Comparison of ENCODE assay signal across 8 cellular contexts in genomic region chr22:32474635-32475427, GRCh38. TPM values are rescaled to one million over a fixed set of nuclear protein-coding genes. Genes with fewer than 3 reads are reported as not detected.
DNase-seq lines count a peak whose midpoint lies in the region; ATAC-seq and TF ChIP-seq lines count a peak whose summit lies in the region.

Gene FBXO7, plus strand, starts transcription at chr22:32474811. Its CDS starts 192 bp downstream, at chr22:32475003.

- peak; percentile 91 for TF ChIP-seq POLR2A in transverse colon (IDR thresholded peaks at IDR 0.05)

- H3K27me3 ChIP-seq in adipocyte (replicated peaks; ENCODE audit: control insufficient read depth, insufficient read depth, low read length) = no peaks in the 10 kb centered on the region
- no peaks in the 10 kb centered on the region for H3K27me3 ChIP-seq in transverse colon

- H3K9ac ChIP-seq in adipocyte (ENCODE audit: low read length) = peak within 1 kb of the TSS; percentile 98

- DNase-seq in NCI-H1417 (lab: John Stamatoyannopoulos, UW) = peak; percentile 83 to 92 (median 89)
- peak; percentile 80 for DNase-seq in T follicular helper cell (ENCODE audit: low read depth)
- peak; percentile 98 for DNase-seq in adipocyte (ENCODE audit: low read depth)
- peak; percentile 94 for DNase-seq in cardiac septum (ENCODE audit: low spot score)
- peak; percentile 83 for DNase-seq in pons (ENCODE audit: low spot score)
- peak; percentile 93 for DNase-seq in transverse colon

- WGBS in transverse colon (ENCODE audit: low coverage in 1 of 2), 2 donors = 1% methylated on average over 71 of the region's 90 CpGs; no CpG with 5 or more reads in 1 of the 2 donors

- TF ChIP-seq CTCF in GM12872 (IDR thresholded peaks at IDR 0.05; ENCODE audit: insufficient read depth, low read depth, low read length) (peak; percentile 33), transverse colon (IDR thresholded peaks at IDR 0.05) (peak in 4 of 5 experiments; percentile 17 to 53 (median 36))

- peak; percentile 83 for ATAC-seq in HG02642 (IDR thresholded peaks at IDR 0.05; ENCODE audit: poor library complexity, unreplicated experiment)

- no peaks in the 10 kb centered on the region for H3K9me3 ChIP-seq in adipocyte (ENCODE audit: control insufficient read depth, low read length)
- H3K9me3 ChIP-seq in transverse colon = no peaks in the 10 kb centered on the region

- TF ChIP-seq EP300 in transverse colon (IDR thresholded peaks at IDR 0.05; ENCODE audit: low read depth) = no peak

- peak within 1 kb of the TSS; percentile 97 to 100 (median 98) for H3K27ac ChIP-seq in transverse colon

- H3K36me3 ChIP-seq in adipocyte (ENCODE audit: control insufficient read depth, insufficient read depth, low read length, severe bottlenecking) (peaks cover 3% of the 10 kb centered on the region), transverse colon (no peaks in the 10 kb centered on the region)

- intact Hi-C loops in cardiac septum (cut with DNase I) = loop anchor here (1.0 to 5.0 kb wide), 2 partner anchors 63 to 503 kb away; partner anchors contain the start of gene RTCB
- intact Hi-C loops in transverse colon (cut with DNase I; ENCODE audit: low total_unique reads) = loop anchor here (5.0 kb wide), 1 partner anchor 63 kb away; the partner anchor contains the start of gene RTCB

- H3K4me1 ChIP-seq in adipocyte (ENCODE audit: control insufficient read depth, insufficient read depth, low read length) = peaks cover 25% of the 10 kb centered on the region
- H3K4me1 ChIP-seq in transverse colon = peaks cover 15 to 40% (median 29%) of the 10 kb centered on the region in 4 donors

- in situ Hi-C loops in transverse colon (cut with MboI; ENCODE audit: low pct_ligation_motif_present in 1 of 4, low pct_unique_long_range_greater_than_20kb in 1 of 4, low sequenced_read_pairs in 3 of 4) = loop anchor here in 3 of 4 donors (10.0 to 25.0 kb wide), 3 partner anchors 60 to 513 kb away; partner anchors contain the start of gene RTCB (in 1 of the 3)

- H3K4me3 ChIP-seq in adipocyte (ENCODE audit: low read length) = peak within 1 kb of the TSS; percentile 84
- H3K4me3 ChIP-seq in transverse colon = peak within 1 kb of the TSS; percentile 67 to 95 (median 93)

RNA-seq across cellular contexts. Expression of gene FBXO7, which starts in this region (rescaled TPM):
- 44.8 TPM for total RNA-seq in cardiac septum
- 10 to 100 TPM; 70.3 to 80.1 (median 76.4) TPM for total RNA-seq in transverse colon

Comparison
In these comparisons a context has a peak if more than half of its experiments do, and no peak if none do; other contexts are left out.
1. Peak in every context shown above with its lines: DNase-seq, ATAC-seq, H3K4me3 ChIP-seq and H3K27ac ChIP-seq.